Comparison of ENCODE assay signal across 8 cellular contexts in genomic region chr9:127801955-127802575, GRCh38. TPM values are rescaled to one million over a fixed set of nuclear protein-coding genes. Genes with fewer than 3 reads are reported as not detected.
DNase-seq lines count a peak whose midpoint lies in the region; ATAC-seq and TF ChIP-seq lines count a peak whose summit lies in the region.

No MANE protein-coding gene starts in this region.

- no peak overlapping the region for H2AFZ ChIP-seq in PC-9

- H3F3A ChIP-seq in PC-9 (ENCODE audit: insufficient read depth, low read depth) = peaks cover 56% of the 10 kb centered on the region

- intact Hi-C loops in PC-9 (cut with micrococcal nuclease; ENCODE audit: unreplicated experiment) = loop anchor here (5.0 kb wide), 2 partner anchors 60 to 70 kb away; no protein-coding TSS in a partner anchor

- TF ChIP-seq CTCF in PC-9 (conservative IDR thresholded peaks at IDR 0.05) (no peak; the same call in 1 of the 2 replicates), progenitor cell of endocrine pancreas (IDR thresholded peaks at IDR 0.05; ENCODE audit: unreplicated experiment) (peak; percentile 30)

- peaks cover 20% of the 10 kb centered on the region for H3K4me1 Mint-ChIP-seq in progenitor cell of endocrine pancreas (ENCODE audit: low read depth)

- H3K4me2 ChIP-seq in PC-9 = peak overlapping the region; percentile 88

- H3K27me3 ChIP-seq in PC-9 (ENCODE audit: insufficient read depth, low read depth) = no peaks in the 10 kb centered on the region

- peaks cover 19% of the 10 kb centered on the region for H3K36me3 ChIP-seq in PC-9 (ENCODE audit: low read depth)

- POLR2A ChIA-PET in PC-9 (lab: Charles Lee; ENCODE audit: unreplicated experiment) = interaction anchor here (0.5 to 0.6 kb wide), 2 partner anchors 67 to 578 kb away, joined by 3 to 4 read pairs; partner anchors contain the start of gene TOR2A

- H3K27ac ChIP-seq in PC-9 (peak overlapping the region; percentile 85), epithelial cell of prostate (peak overlapping the region; percentile 94)

- H3K4me3 ChIP-seq in PC-9 = peak overlapping the region; percentile 86; the same call in 1 of the 2 replicates

- TSS peak; percentile 78 for BruUV-seq in PC-9 (replicated peaks; lab: Mats Ljungman, UMichigan)

- CTCF ChIA-PET in PC-9 (lab: Charles Lee) = no interaction called here

- H3K9me3 ChIP-seq in PC-9 (ENCODE audit: insufficient read depth, low read depth) = no peaks in the 10 kb centered on the region

- H3K27ac Mint-ChIP-seq in progenitor cell of endocrine pancreas = peak overlapping the region; percentile 93

- H3K4me1 ChIP-seq in PC-9 (replicated peaks; ENCODE audit: insufficient read depth) = peaks cover 48% of the 10 kb centered on the region

- H3K9me3 Mint-ChIP-seq in progenitor cell of endocrine pancreas (ENCODE audit: low read depth) = no peaks in the 10 kb centered on the region

- H3K4me3 Mint-ChIP-seq in progenitor cell of endocrine pancreas (ENCODE audit: low read depth) = peak overlapping the region; percentile 82

- peaks cover 5% of the 10 kb centered on the region for H3K36me3 Mint-ChIP-seq in progenitor cell of endocrine pancreas (ENCODE audit: insufficient read depth)

- no peaks in the 10 kb centered on the region for H3K9me2 ChIP-seq in PC-9 (ENCODE audit: insufficient read depth)

- peaks cover 9% of the 10 kb centered on the region for H4K20me1 ChIP-seq in PC-9 (ENCODE audit: insufficient read depth)

- no peaks in the 10 kb centered on the region for H3K27me3 Mint-ChIP-seq in progenitor cell of endocrine pancreas

- DNase-seq in NCI-H2196 (lab: John Stamatoyannopoulos, UW; ENCODE audit: unreplicated experiment) (peak; percentile 43), NCI-H2196 treated with DMSO at 0.1 percent for 48 hours (lab: John Stamatoyannopoulos, UW; ENCODE audit: unreplicated experiment) (no peak), PC-9 (no peak), epithelial cell of prostate (ENCODE audit: low read depth, low spot score) (no peak), progenitor cell of endocrine pancreas (ENCODE audit: low spot score, unreplicated experiment) (no peak), HuH-7.5 (ENCODE audit: low spot score) (no peak), SHP77 treated with DMSO at 0.1 percent for 48 hours (lab: John Stamatoyannopoulos, UW) (no peak)

- H3K79me2 ChIP-seq in PC-9 (ENCODE audit: low read depth) = peaks cover 37% of the 10 kb centered on the region

- no peak for ATAC-seq in GM18870 (IDR thresholded peaks at IDR 0.05; ENCODE audit: unreplicated experiment)

RNA-seq across cellular contexts. Expression of gene FPGS, which starts 0.6 kb away (rescaled TPM):
- 152 and 191 TPM in 2 replicates for total RNA-seq in PC-9 (2021)
- 75.0 and 78.4 TPM in 2 replicates for total RNA-seq in progenitor cell of endocrine pancreas

RNA-seq across cellular contexts. Expression of gene CDK9, which starts 16.2 kb away (rescaled TPM):
- 92.5 and 93.8 TPM in 2 replicates for total RNA-seq in PC-9 (2021)
- total RNA-seq in progenitor cell of endocrine pancreas = 90.9 and 100 TPM in 2 replicates

RNA-seq across cellular contexts. Expression of gene SH2D3C, which starts 23.6 kb away (rescaled TPM):
- total RNA-seq in PC-9 (2021) (0.75 and 0.79 TPM in 2 replicates), progenitor cell of endocrine pancreas (2.0 and 2.6 TPM in 2 replicates)

RNA-seq across cellular contexts. Expression of gene ENG, which starts 52.4 kb away (rescaled TPM):
- total RNA-seq in PC-9 (2021) (18.4 and 23.1 TPM in 2 replicates), progenitor cell of endocrine pancreas (0.64 and 0.91 TPM in 2 replicates)
